In genomic region chr17:41665566-41666335, GRCh38 we compare ENCODE assay signal across 1 cellular context.
TF ChIP-seq lines count a peak whose summit lies in the region.

No MANE protein-coding gene starts in this region.

TF ChIP-seq in WTC11, 78 proteins besides CTCF, POLR2A, EP300 and RAD21 (continued from another document):
- TF ChIP-seq ARID4B (CRISPR knock-in tag; IDR thresholded peaks at IDR 0.05; ENCODE audit: borderline replicate concordance) (peak; percentile 31; the same call in 1 of the 2 replicates), MAX (CRISPR knock-in tag; IDR thresholded peaks at IDR 0.05) (peak; percentile 79), KAT7 (CRISPR knock-in tag; IDR thresholded peaks at IDR 0.05; ENCODE audit: borderline replicate concordance) (0 out of 2 replicates have a peak, but pooled peaks have one; percentile 59), NR2C2 (CRISPR knock-in tag; IDR thresholded peaks at IDR 0.05) (no peak), MLX (CRISPR knock-in tag; IDR thresholded peaks at IDR 0.05) (no peak), ETV6 (CRISPR knock-in tag; IDR thresholded peaks at IDR 0.05) (0 out of 2 replicates have a peak, but pooled peaks have one; percentile 48), ZMAT4 (CRISPR knock-in tag; IDR thresholded peaks at IDR 0.05) (no peak), ZNF416 (CRISPR knock-in tag; IDR thresholded peaks at IDR 0.05) (no peak), NFE2L1 (CRISPR knock-in tag; IDR thresholded peaks at IDR 0.05) (no peak), PREB (CRISPR knock-in tag; IDR thresholded peaks at IDR 0.05; ENCODE audit: borderline replicate concordance) (no peak)
TF ChIP-seq in WTC11: peak in this region for 7.
